Comparison of ENCODE assay signal across 14 cellular contexts in genomic region chr5:178090856-178091255, GRCh38.
"Had no signal": no experiment of that assay in that cellular context is flagged by ENCODE, and none has a peak within 500 bp of the region (broad histone marks: within the 10 kb centered on the region; RNA-seq: fewer than 3 reads in every experiment).

No MANE protein-coding gene starts in this region.

- H3K4me3 ChIP-seq: left lung, pancreas, sigmoid colon, spleen, thyroid gland had no signal

- H3K27ac ChIP-seq: left lung, pancreas, sigmoid colon, spleen, thyroid gland, VCaP had no signal

- H3K4me1 ChIP-seq: left lung, pancreas, sigmoid colon, thyroid gland had no signal

- H3K9me3 ChIP-seq: pancreas, sigmoid colon, thyroid gland had no signal

- H3K36me3 ChIP-seq: left lung, pancreas, sigmoid colon, spleen, thyroid gland had no signal

- DNase-seq: activated CD4-positive, alpha-beta T cell treated with anti-CD3 and anti-CD28 coated beads for 1 hour; activated effector memory CD4-positive, alpha-beta T cell treated with Interleukin-2 at 50 U/mL for 16 hours; activated naive CD4-positive, alpha-beta T cell treated with anti-CD3 and anti-CD28 coated beads, Interleukin-2, amount 50 U/mL, for 16 hours; caudate nucleus; kidney; left lung; naive B cell; pancreas; sigmoid colon; spleen; stimulated activated CD4-positive, alpha-beta T cell treated with anti-CD3 and anti-CD28 coated beads, Interleukin-1b, Interleukin-23, amount 100 ng/mL, for 48 hours; thyroid gland had no signal

- H3K27ac Mint-ChIP-seq: stimulated activated effector memory CD8-positive, alpha-beta T cell treated with anti-CD3 and anti-CD28 coated beads, Interleukin-12 subunit alpha, Interleukin-12 subunit beta, amount 100 ng/mL, for 72 hours had no signal

- H3K36me3 Mint-ChIP-seq: stimulated activated effector memory CD8-positive, alpha-beta T cell treated with anti-CD3 and anti-CD28 coated beads, Interleukin-12 subunit alpha, Interleukin-12 subunit beta, amount 100 ng/mL, for 72 hours had no signal

- H3K4me3 Mint-ChIP-seq: naive B cell; stimulated activated effector memory CD8-positive, alpha-beta T cell treated with anti-CD3 and anti-CD28 coated beads, Interleukin-12 subunit alpha, Interleukin-12 subunit beta, amount 100 ng/mL, for 72 hours had no signal

- H3K27me3 ChIP-seq: thyroid gland had no signal

- ATAC-seq: left lung; pancreas; stimulated activated effector memory CD8-positive, alpha-beta T cell treated with anti-CD3 and anti-CD28 coated beads, Interleukin-12 subunit alpha, Interleukin-12 subunit beta, amount 100 ng/mL, for 72 hours had no signal
